ENCODE assay signal across 26 cellular contexts in genomic region chr3:81923038-81923437, GRCh38.
"Had no signal": no experiment of that assay in that cellular context is flagged by ENCODE, and none has a peak within 500 bp of the region (broad histone marks: within the 10 kb centered on the region; RNA-seq: fewer than 3 reads in every experiment).

No MANE protein-coding gene starts in this region.

- H3K9me3 ChIP-seq: stomach, suprapubic skin, testis, thoracic aorta, thyroid gland, tibial artery, tibial nerve, transverse colon, upper lobe of left lung, upper lobe of right lung, uterus, vagina had no signal

- H3K4me1 ChIP-seq: stomach, suprapubic skin, thyroid gland, tibial artery, tibial nerve, transverse colon, upper lobe of right lung, uterus, vagina had no signal

- H3K27ac ChIP-seq: stomach, suprapubic skin, testis, thoracic aorta, thyroid gland, tibial artery, tibial nerve, transverse colon, upper lobe of left lung, upper lobe of right lung, uterus, vagina had no signal

- H3K27me3 ChIP-seq: stomach, suprapubic skin, testis, thyroid gland, tibial artery, tibial nerve, transverse colon, upper lobe of left lung, upper lobe of right lung, uterus, vagina had no signal

- H3K36me3 ChIP-seq: stomach, suprapubic skin, thoracic aorta, thyroid gland, tibial artery, tibial nerve, transverse colon, upper lobe of left lung, upper lobe of right lung, uterus, vagina had no signal

- H3K4me3 ChIP-seq: stomach, suprapubic skin, testis, thoracic aorta, thyroid gland, tibial artery, tibial nerve, transverse colon, upper lobe of left lung, upper lobe of right lung, uterus, vagina had no signal

- ATAC-seq: stimulated activated effector memory CD8-positive, alpha-beta T cell treated with anti-CD3 and anti-CD28 coated beads, Interleukin-12 subunit alpha, Interleukin-12 subunit beta, amount 100 ng/mL, for 72 hours; stimulated activated memory B cell treated with anti-CD40 and anti-IgM and Interleukin-4, amounts not matched to agents 10 μg/mL and 1 μg/mL and 100 μg/mL, for 72 hours; stimulated activated naive B cell treated with anti-CD40 and anti-IgM and Interleukin-4, amounts not matched to agents 10 μg/mL and 1 μg/mL and 100 μg/mL, for 72 hours; stimulated activated naive CD8-positive, alpha-beta T cell treated with anti-CD3 and anti-CD28 coated beads, Interleukin-15, amount 100 ng/mL, for 72 hours; stimulated activated naive CD8-positive, alpha-beta T cell treated with anti-CD3 and anti-CD28 coated beads, Interleukin-15, Interleukin-2, amounts not matched to agents 100 U/mL and 50 U/mL, for 24 hours; upper lobe of right lung had no signal

- DNase-seq: stimulated activated CD4-positive, alpha-beta T cell treated with anti-CD3 and anti-CD28 coated beads, Interleukin-2, amount 100 ng/mL, for 48 hours; stimulated activated CD4-positive, alpha-beta T cell treated with anti-CD3 and anti-CD28 coated beads, Interleukin-4, amount 100 ng/mL, for 1 hour; stimulated activated CD4-positive, alpha-beta T cell treated with anti-CD3 and anti-CD28 coated beads, Interleukin-4, amount 100 ng/mL, for 24 hours; stimulated activated CD4-positive, alpha-beta T cell treated with anti-CD3 and anti-CD28 coated beads, Interleukin-4, amount 100 ng/mL, for 4 hours; stimulated activated CD8-positive, alpha-beta memory T cell treated with anti-CD3 and anti-CD28 coated beads, Interleukin-4, amount 100 ng/mL, for 48 hours; stimulated activated naive B cell treated with anti-CD40 and anti-IgM and Interleukin-4, amounts not matched to agents 10 μg/mL and 1 μg/mL and 100 μg/mL, for 72 hours; stimulated activated naive CD4-positive, alpha-beta T cell; stimulated activated naive CD4-positive, alpha-beta T cell treated with Interleukin-2 at 50 U/mL for 16 hours; stimulated activated naive CD8-positive, alpha-beta T cell treated with anti-CD3 and anti-CD28 coated beads, Interleukin-15, amount 100 ng/mL, for 72 hours; stimulated activated naive CD8-positive, alpha-beta T cell treated with anti-CD3 and anti-CD28 coated beads, Interleukin-15, Interleukin-2, amounts not matched to agents 100 U/mL and 50 U/mL, for 24 hours; stomach; substantia nigra; testis; thyroid gland; tibial artery; transverse colon; trophoblast cell; upper lobe of left lung; upper lobe of right lung; uterus had no signal
